ENCODE assay signal across 21 cellular contexts in the genomic region with DNA sequence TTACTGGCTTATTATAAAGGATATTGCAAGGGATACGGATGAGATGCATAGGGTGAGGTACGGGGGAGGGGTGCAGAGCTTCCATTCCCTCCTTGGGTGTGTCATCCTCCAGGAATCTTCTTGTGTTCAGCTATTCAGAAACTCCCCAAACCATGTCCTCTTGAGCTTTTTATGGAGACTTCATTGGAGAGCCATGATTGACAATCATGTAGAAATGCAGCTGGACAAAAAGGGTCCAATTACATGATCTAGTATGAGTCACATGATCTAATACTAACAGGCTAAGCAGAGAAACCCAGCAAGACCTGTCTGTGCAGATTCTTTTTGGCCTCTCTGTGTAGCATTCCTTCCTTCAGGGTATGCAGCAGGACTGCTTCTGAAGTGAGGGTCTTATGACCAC. TPM values are rescaled to one million over a fixed set of nuclear protein-coding genes. Genes with fewer than 3 reads are reported as not detected.
A peak's percentile ranks its signal among the peaks of the same experiment; 100 is the strongest.
DNase-seq lines count a peak whose midpoint lies in the region; ATAC-seq and TF ChIP-seq lines count a peak whose summit lies in the region.
"Had no signal": no experiment of that assay in that cellular context is flagged by ENCODE, and none has a peak within 500 bp of the region (broad histone marks: within the 10 kb centered on the region; RNA-seq: fewer than 3 reads in every experiment).

No MANE protein-coding gene starts in this region.

- H3K36me3 Mint-ChIP-seq in Caco-2 (ENCODE audit: insufficient read depth, unreplicated experiment) = peaks cover 6% of the 10 kb centered on the region
- H3K36me3 Mint-ChIP-seq: brain had no signal

- intact Hi-C loops in Caco-2 (cut with micrococcal nuclease; ENCODE audit: unreplicated experiment) = loop anchor here (1.0 kb wide), 1 partner anchor 33 kb away; no protein-coding TSS in a partner anchor
- intact Hi-C loops in mammary epithelial cell (cut with micrococcal nuclease) = no loop called here
- intact Hi-C loops in gastrocnemius medialis (cut with DNase I; ENCODE audit: low total_unique reads) = no loop called here

- H3K4me1 ChIP-seq in Caco-2 = peaks cover 45% of the 10 kb centered on the region
- peaks cover 10% of the 10 kb centered on the region for H3K4me1 ChIP-seq in mammary epithelial cell (ENCODE audit: insufficient read depth, low read length)
- no peaks in the 10 kb centered on the region for H3K4me1 ChIP-seq in mesenchymal stem cell (ENCODE audit: control insufficient read depth, insufficient read depth, low read depth, low read length)
- H3K4me1 ChIP-seq in gastrocnemius medialis = peaks cover under 1% of the 10 kb centered on the region in 2 donors
- H3K4me1 ChIP-seq: left ventricle myocardium inferior, prostate gland, uterus had no signal

- H3K4me1 Mint-ChIP-seq in Caco-2 (ENCODE audit: low read depth, unreplicated experiment) = peaks cover 42% of the 10 kb centered on the region
- H3K4me1 Mint-ChIP-seq: brain had no signal

- no peak overlapping the region for H4K8ac ChIP-seq in mesenchymal stem cell (ENCODE audit: low read length)

- no peaks in the 10 kb centered on the region for H3K27me3 ChIP-seq in Caco-2 (replicated peaks; ENCODE audit: control insufficient read depth, insufficient read depth, low read length)
- H3K27me3 ChIP-seq in mammary epithelial cell (ENCODE audit: insufficient read depth, low read length) = no peaks in the 10 kb centered on the region
- peaks cover 0 to 30% of the 10 kb centered on the region in 2 experiments for H3K27me3 ChIP-seq in mesenchymal stem cell (ENCODE audit: control insufficient read depth in 1 of 2, insufficient read depth in 1 of 2, low read length in 2 of 2)
- no peaks in the 10 kb centered on the region for H3K27me3 ChIP-seq in gastrocnemius medialis
- H3K27me3 ChIP-seq: uterus had no signal

- H3K14ac ChIP-seq in mesenchymal stem cell (ENCODE audit: low read length in 2 of 2) = no peak overlapping the region

- H3K18ac ChIP-seq in mesenchymal stem cell (ENCODE audit: low read depth in 1 of 2, low read length in 2 of 2) = peak overlapping the region in 1 of 2 experiments; percentile 28

- dilution Hi-C loops in mammary epithelial cell (cut with HindIII; ENCODE audit: low sequenced_read_pairs) = no loop called here

- H4K20me1 ChIP-seq in mammary epithelial cell (ENCODE audit: insufficient read depth, low read length) = no peaks in the 10 kb centered on the region

- no peaks in the 10 kb centered on the region for H3K79me2 ChIP-seq in mammary epithelial cell (ENCODE audit: insufficient read depth, low read length)

- H3K36me3 ChIP-seq in Caco-2 (ENCODE audit: control insufficient read depth, insufficient read depth, low read length) (no peaks in the 10 kb centered on the region), mammary epithelial cell (ENCODE audit: insufficient read depth, low read length) (no peaks in the 10 kb centered on the region), mesenchymal stem cell (ENCODE audit: control insufficient read depth in 1 of 2, insufficient read depth in 2 of 2, low read depth in 1 of 2, low read length in 2 of 2) (no peaks in the 10 kb centered on the region), gastrocnemius medialis (no peaks in the 10 kb centered on the region)
- H3K36me3 ChIP-seq: left ventricle myocardium inferior, prostate gland, uterus had no signal

- peaks cover 40% of the 10 kb centered on the region for H3K9me3 Mint-ChIP-seq in Caco-2 (ENCODE audit: unreplicated experiment)

- DNase-seq in Caco-2 (peak; percentile 72 to 80), LHCN-M2 (ENCODE audit: low read depth) (peak; percentile 66), mammary epithelial cell (peak; percentile 74), mesenchymal stem cell (peak; percentile 36), gastrocnemius medialis (no peak), NCI-H1105 treated with DMSO at 0.1 percent for 48 hours (lab: John Stamatoyannopoulos, UW) (no peak), NCI-H524 treated with DMSO at 0.1 percent for 48 hours (lab: John Stamatoyannopoulos, UW) (no peak)
- DNase-seq: activated CD4-positive, alpha-beta T cell treated with anti-CD3 and anti-CD28 coated beads for 1 hour; activated naive CD4-positive, alpha-beta T cell treated with Interleukin-2 at 50 U/mL for 16 hours; COR-L47; left ventricle myocardium inferior; naive thymus-derived CD4-positive, alpha-beta T cell; NCI-H2029 treated with DMSO at 0.1 percent for 48 hours; NCI-H82; stimulated activated CD4-positive, alpha-beta T cell treated with anti-CD3 and anti-CD28 coated beads, Interleukin-12 subunit alpha, Interleukin-12 subunit beta, amount 100 ng/mL, for 4 hours; T-helper 2 cell; uterus had no signal

- H3K27ac ChIP-seq in mammary epithelial cell (ENCODE audit: insufficient read depth, low read depth, low read length) (no peak overlapping the region), mesenchymal stem cell (ENCODE audit: low read length, poor library complexity, severe bottlenecking) (no peak overlapping the region), gastrocnemius medialis (no peak overlapping the region)
- H3K27ac ChIP-seq: left ventricle myocardium inferior, prostate gland, uterus had no signal

- peak overlapping the region; percentile 21 to 53 for H2BK12ac ChIP-seq in mesenchymal stem cell (ENCODE audit: low read length in 2 of 2)

- H3K4me3 Mint-ChIP-seq in Caco-2 (ENCODE audit: unreplicated experiment) = peak overlapping the region; percentile 62
- H3K4me3 Mint-ChIP-seq: brain; naive thymus-derived CD4-positive, alpha-beta T cell; stimulated activated naive CD8-positive, alpha-beta T cell treated with anti-CD3 and anti-CD28 coated beads, Interleukin-15, Interleukin-2, amounts not matched to agents 100 ng/mL and 50 ng/mL, for 24 hours had no signal

- TF ChIP-seq POLR2A in gastrocnemius medialis (IDR thresholded peaks at IDR 0.05) = no peak

- no peaks in the 10 kb centered on the region for H3K9me3 ChIP-seq in Caco-2
- H3K9me3 ChIP-seq in mammary epithelial cell (replicated peaks; ENCODE audit: insufficient read depth, low read length) = no peaks in the 10 kb centered on the region
- H3K9me3 ChIP-seq in mesenchymal stem cell (ENCODE audit: control insufficient read depth, low read length) = no peaks in the 10 kb centered on the region
- no peaks in the 10 kb centered on the region for H3K9me3 ChIP-seq in gastrocnemius medialis
- H3K9me3 ChIP-seq: prostate gland, uterus had no signal

- H2BK120ac ChIP-seq in mesenchymal stem cell (ENCODE audit: low read depth, low read length) = no peak overlapping the region

- H3K23ac ChIP-seq in mesenchymal stem cell (ENCODE audit: low read length in 2 of 2) = no peak overlapping the region

- H3K27ac Mint-ChIP-seq in Caco-2 (ENCODE audit: unreplicated experiment) = peak overlapping the region; percentile 90
- H3K27ac Mint-ChIP-seq: brain; stimulated activated naive CD8-positive, alpha-beta T cell treated with anti-CD3 and anti-CD28 coated beads, Interleukin-15, Interleukin-2, amounts not matched to agents 100 ng/mL and 50 ng/mL, for 24 hours had no signal

- H3K27me3 Mint-ChIP-seq in Caco-2 (ENCODE audit: insufficient read depth, unreplicated experiment) = no peaks in the 10 kb centered on the region
- H3K27me3 Mint-ChIP-seq: naive thymus-derived CD4-positive, alpha-beta T cell had no signal

- no peak overlapping the region for H2BK15ac ChIP-seq in mesenchymal stem cell (ENCODE audit: low read depth, poor library complexity, severe bottlenecking)

- no peak for ATAC-seq in gastrocnemius medialis
- ATAC-seq in GM19023 (IDR thresholded peaks at IDR 0.05; ENCODE audit: unreplicated experiment) = no peak
- ATAC-seq: naive thymus-derived CD4-positive, alpha-beta T cell had no signal

- in situ Hi-C loops in mammary epithelial cell (cut with MboI; ENCODE audit: low sequenced_read_pairs in 2 of 2) = no loop called here
- in situ Hi-C loops in gastrocnemius medialis (cut with MboI; ENCODE audit: low sequenced_read_pairs in 4 of 4) = no loop called here

- no peak overlapping the region for H2AK5ac ChIP-seq in mesenchymal stem cell (ENCODE audit: low read length, severe bottlenecking)

- no peak overlapping the region for H3K4me3 ChIP-seq in Caco-2 (ENCODE audit: low read depth, low read length)
- H3K4me3 ChIP-seq in mammary epithelial cell (replicated peaks in 1 of 3; ENCODE audit: insufficient read depth in 1 of 3, low read depth in 2 of 3, low read length in 3 of 3) = no peak overlapping the region
- H3K4me3 ChIP-seq in mesenchymal stem cell (ENCODE audit: insufficient read depth in 1 of 2, low read depth in 1 of 2, low read length in 2 of 2) = no peak overlapping the region
- no peak overlapping the region for H3K4me3 ChIP-seq in gastrocnemius medialis
- H3K4me3 ChIP-seq: left ventricle myocardium inferior, prostate gland, uterus had no signal

- no peaks in the 10 kb centered on the region for H3K79me1 ChIP-seq in mesenchymal stem cell (replicated peaks; ENCODE audit: low read length, poor library complexity, severe bottlenecking)

- no peak overlapping the region for H2BK5ac ChIP-seq in mesenchymal stem cell (ENCODE audit: low read depth, low read length, poor library complexity, severe bottlenecking)

- POLR2A ChIA-PET in Caco-2 (lab: Charles Lee) = interaction anchor here (0.6 kb wide), 1 partner anchor 351 kb away, joined by 3 read pairs; no protein-coding TSS in a partner anchor

- H3K4ac ChIP-seq in mesenchymal stem cell (ENCODE audit: low read depth in 1 of 2, low read length in 2 of 2) = no peak overlapping the region

- BruUV-seq in Caco-2 (replicated peaks; lab: Mats Ljungman, UMichigan) = no TSS peak
- BruUV-seq in mammary epithelial cell (replicated peaks; lab: Mats Ljungman, UMichigan) = no TSS peak

- H2AFZ ChIP-seq in mammary epithelial cell (ENCODE audit: low read depth, low read length) = peak overlapping the region; percentile 63
- H2AFZ ChIP-seq in mesenchymal stem cell (ENCODE audit: low read depth, low read length) = no peak overlapping the region

- 50% methylated on average over 2 of the region's 2 CpGs for WGBS in mammary epithelial cell (ENCODE audit: low coverage, missing lambda C conversion rate)
- WGBS in mesenchymal stem cell = 50% methylated on average over 2 of the region's 2 CpGs

- H4K91ac ChIP-seq in mesenchymal stem cell (ENCODE audit: low read length) = no peak overlapping the region

- H3K4me2 ChIP-seq in mammary epithelial cell (ENCODE audit: insufficient read depth, low read depth, low read length) (peak overlapping the region; percentile 36), mesenchymal stem cell (ENCODE audit: low read length, poor library complexity, severe bottlenecking) (no peak overlapping the region)

- TF ChIP-seq CTCF in Caco-2 (IDR thresholded peaks at IDR 0.05; ENCODE audit: insufficient read depth in 1 of 2, low read depth in 1 of 2, low read length in 1 of 2, severe bottlenecking in 1 of 2, unreplicated experiment in 1 of 2) = no peak
- no peak for TF ChIP-seq CTCF in mammary epithelial cell (conservative IDR thresholded peaks at IDR 0.05 in 1 of 2, IDR thresholded peaks at IDR 0.05 in 1 of 2; ENCODE audit: extremely low read depth in 1 of 2, insufficient read depth in 1 of 2, low read depth in 1 of 2, low read length in 2 of 2)
- no peak for TF ChIP-seq CTCF in gastrocnemius medialis (IDR thresholded peaks at IDR 0.05 in 4 of 5, conservative IDR thresholded peaks at IDR 0.05 in 1 of 5)

- CTCF ChIA-PET in Caco-2 (lab: Charles Lee) = interaction anchor here (1.7 kb wide), 1 partner anchor 33 kb away, joined by 8 read pairs; no protein-coding TSS in a partner anchor
- CTCF ChIA-PET in mammary epithelial cell (lab: Charles Lee; ENCODE audit: low non-redundant PET) = interaction anchor here (0.6 kb wide), 1 partner anchor 22 kb away, joined by 3 read pairs; no protein-coding TSS in a partner anchor

- H3K9ac ChIP-seq in mammary epithelial cell (ENCODE audit: insufficient read depth, low read length) (no peak overlapping the region), mesenchymal stem cell (ENCODE audit: low read length) (no peak overlapping the region)

RNA-seq across cellular contexts. Expression of gene FLVCR2, which starts 23.9 kb away (rescaled TPM):
- total RNA-seq in Caco-2 (2022) (9.7 and 13.4 TPM in 2 replicates), LHCN-M2 (2014; rRNA removed) (23.9 and 29.8 TPM in 2 replicates), mammary epithelial cell (1 to 10 TPM; 2.8 TPM), gastrocnemius medialis (10 to 100 TPM in 3 of 4 donors, 1 to 10 TPM in 1; 5.1 to 65.5 (median 14.5) TPM)
- polyA plus RNA-seq in LHCN-M2 (2012) = 5.3 TPM
- polyA plus RNA-seq in mammary epithelial cell = 0.37 TPM
- polyA minus RNA-seq in mammary epithelial cell = 5.5 TPM
- 3.0 TPM for polyA plus RNA-seq in mesenchymal stem cell (2013, experiment 1 of 2)
- 2.6 TPM for polyA plus RNA-seq in mesenchymal stem cell (2013, experiment 2 of 2)

RNA-seq across cellular contexts. Expression of gene BATF, which starts 32.2 kb away (rescaled TPM):
- total RNA-seq in Caco-2 (2022) (1.5 and 1.7 TPM in 2 replicates), LHCN-M2 (2014; rRNA removed) (not detected in 2 replicates), mammary epithelial cell (not detected), gastrocnemius medialis (1 to 10 TPM in 2 of 4 donors, under 1 TPM in 2; 0.36 to 5.2 (median 1.1) TPM)
- polyA plus RNA-seq in LHCN-M2 (2012) = not detected
- polyA plus RNA-seq in mammary epithelial cell = not detected
- not detected for polyA minus RNA-seq in mammary epithelial cell
- not detected for polyA plus RNA-seq in mesenchymal stem cell (2013, experiment 1 of 2)
- 0.04 TPM for polyA plus RNA-seq in mesenchymal stem cell (2013, experiment 2 of 2)

Comparison
In these comparisons a context has a peak if more than half of its experiments do, and no peak if none do; other contexts are left out.
1. DNase-seq: peak in Caco-2 (2 of 2), LHCN-M2 (single experiment), mammary epithelial cell (single experiment) and mesenchymal stem cell (single experiment); none in gastrocnemius medialis (0 of 2), NCI-H1105 treated with DMSO at 0.1 percent for 48 hours (single experiment) and NCI-H524 treated with DMSO at 0.1 percent for 48 hours (single experiment).